In the genomic region with DNA sequence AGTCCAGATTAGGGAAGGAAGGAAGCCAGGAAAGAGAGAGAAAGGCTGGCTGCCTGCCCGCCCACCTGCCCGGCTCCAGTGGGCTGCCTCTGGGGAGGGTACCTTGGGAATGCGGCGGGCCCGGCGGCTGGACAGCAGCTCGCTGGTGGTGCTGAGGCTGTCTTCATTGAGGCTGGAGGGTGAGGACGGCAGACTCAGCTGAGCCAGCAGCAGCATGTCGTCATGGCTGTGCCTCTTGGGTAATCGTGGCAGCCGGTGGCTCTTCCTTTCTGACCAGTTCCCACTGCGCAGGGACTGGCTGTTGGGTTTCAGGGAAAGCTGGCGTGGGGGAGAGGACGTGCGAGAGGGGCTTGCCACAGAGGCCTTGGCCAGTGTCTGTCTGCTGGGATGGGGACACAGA, we compare ENCODE assay signal across 13 cellular contexts. TPM values are rescaled to one million over a fixed set of nuclear protein-coding genes. Genes with fewer than 3 reads are reported as not detected.
DNase-seq lines count a peak whose midpoint lies in the region; ATAC-seq and TF ChIP-seq lines count a peak whose summit lies in the region.
"Had no signal": no experiment of that assay in that cellular context is flagged by ENCODE, and none has a peak within 500 bp of the region (broad histone marks: within the 10 kb centered on the region; RNA-seq: fewer than 3 reads in every experiment).

No MANE protein-coding gene starts in this region.

- peaks cover 62% of the 10 kb centered on the region for H3K4me1 Mint-ChIP-seq in HFFc6 (ENCODE audit: low read depth)
- H3K4me1 Mint-ChIP-seq in dendritic cell treated with granulocyte-macrophage colony-stimulating factor and Interleukin-4, amounts not matched to agents 40 ng/mL and 50 ng/mL, for 4 days (ENCODE audit: low read depth): peaks cover 60% of the 10 kb centered on the region

- H3K36me3 Mint-ChIP-seq in HFFc6 (ENCODE audit: low read depth): peaks cover 38% of the 10 kb centered on the region
- H3K36me3 Mint-ChIP-seq in dendritic cell treated with granulocyte-macrophage colony-stimulating factor and Interleukin-4, amounts not matched to agents 40 ng/mL and 50 ng/mL, for 4 days (ENCODE audit: low read depth): no peaks in the 10 kb centered on the region

- H3K4me3 ChIP-seq in lung (no peak overlapping the region), spleen (no peak overlapping the region), BE2C (ENCODE audit: low read depth, low read length) (no peak overlapping the region)

- TF ChIP-seq CTCF in HFFc6 (IDR thresholded peaks at IDR 0.05): no peak
- no peak for TF ChIP-seq CTCF in lung (IDR thresholded peaks at IDR 0.05; ENCODE audit: control extremely low read depth, extremely low read depth)
- no peak for TF ChIP-seq CTCF in spleen (IDR thresholded peaks at IDR 0.05 in 8 of 11, conservative IDR thresholded peaks at IDR 0.05 in 3 of 11)
- no peak for TF ChIP-seq CTCF in BE2C (IDR thresholded peaks at IDR 0.05; ENCODE audit: low read depth, low read length)

- 48 to 66% methylated on average over 15 of the region's 15 CpGs for WGBS in lung, 2 donors
- 40 to 80% (median 60%) methylated on average over 14 to 15 of the region's 15 CpGs for WGBS in spleen, 5 donors

- intact Hi-C loops in dendritic cell treated with granulocyte-macrophage colony-stimulating factor and Interleukin-4, amounts not matched to agents 40 ng/mL and 50 ng/mL, for 4 days (cut with micrococcal nuclease): no loop called here
- intact Hi-C loops in spleen (cut with DNase I; ENCODE audit: low total_unique reads): no loop called here

- no peaks in the 10 kb centered on the region for H3K27me3 ChIP-seq in lung (ENCODE audit: control insufficient read depth, insufficient read depth)
- no peaks in the 10 kb centered on the region for H3K27me3 ChIP-seq in spleen (replicated peaks in 1 of 7)
- H3K27me3 ChIP-seq in BE2C: no peaks in the 10 kb centered on the region

- ATAC-seq in lung (ENCODE audit: insufficient read depth, low FRiP score) (no peak), HG02588 (IDR thresholded peaks at IDR 0.05; ENCODE audit: unreplicated experiment) (no peak)

- no peak overlapping the region for H3K4me3 Mint-ChIP-seq in HFFc6
- H3K4me3 Mint-ChIP-seq in dendritic cell treated with granulocyte-macrophage colony-stimulating factor and Interleukin-4, amounts not matched to agents 40 ng/mL and 50 ng/mL, for 4 days: no peak overlapping the region

- H3K4me1 ChIP-seq in lung (ENCODE audit: control insufficient read depth in 2 of 2, insufficient read depth in 2 of 2, low read length in 2 of 2) (peaks cover 24 to 26% of the 10 kb centered on the region in 2 donors), spleen (peaks cover 12 to 63% (median 43%) of the 10 kb centered on the region in 6 donors), BE2C (no peaks in the 10 kb centered on the region)

- H3K36me3 ChIP-seq in lung (ENCODE audit: control insufficient read depth in 2 of 2, insufficient read depth in 2 of 2, low read length in 2 of 2): peaks cover 0 to 25% of the 10 kb centered on the region in 2 donors
- H3K36me3 ChIP-seq in spleen: peaks cover 0 to 67% (median 6%) of the 10 kb centered on the region in 6 donors
- no peaks in the 10 kb centered on the region for H3K36me3 ChIP-seq in BE2C

- H3K27ac ChIP-seq in lung (ENCODE audit: low read depth in 1 of 2, low read length in 1 of 2) (peak overlapping the region; percentile 18 to 37), spleen (peak overlapping the region in 7 of 8 donors; percentile 8 to 68 (median 57))

- TF ChIP-seq POLR2A in spleen (IDR thresholded peaks at IDR 0.05): no peak

- H3K9me3 ChIP-seq in lung (ENCODE audit: control insufficient read depth in 2 of 2, insufficient read depth in 1 of 2, low read length in 1 of 2) (no peaks in the 10 kb centered on the region), spleen (no peaks in the 10 kb centered on the region), BE2C (no peaks in the 10 kb centered on the region)

- H3K27me3 Mint-ChIP-seq in HFFc6 (ENCODE audit: insufficient read depth): peaks cover 11% of the 10 kb centered on the region
- H3K27me3 Mint-ChIP-seq in dendritic cell treated with granulocyte-macrophage colony-stimulating factor and Interleukin-4, amounts not matched to agents 40 ng/mL and 50 ng/mL, for 4 days: peaks cover 2% of the 10 kb centered on the region

- peak overlapping the region; percentile 28; the same call in 1 of the 2 replicates for H3K27ac Mint-ChIP-seq in HFFc6
- H3K27ac Mint-ChIP-seq in dendritic cell treated with granulocyte-macrophage colony-stimulating factor and Interleukin-4, amounts not matched to agents 40 ng/mL and 50 ng/mL, for 4 days: peak overlapping the region; percentile 55

- no peak for DNase-seq in HFFc6
- no peak for DNase-seq in lung (ENCODE audit: low spot score)
- DNase-seq in spleen: no peak
- no peak for DNase-seq in BE2C
- DNase-seq in DMS79 treated with DMSO at 0.1 percent for 48 hours (lab: John Stamatoyannopoulos, UW): no peak
- no peak for DNase-seq in stimulated activated naive CD4-positive, alpha-beta T cell treated with Interleukin-2 at 50 U/mL for 16 hours (lab: John Stamatoyannopoulos, UW)
- DNase-seq: activated effector memory CD4-positive, alpha-beta T cell treated with anti-CD3 and anti-CD28 coated beads, Interleukin-2, amount 50 U/mL, for 16 hours; effector CD8-positive, alpha-beta T cell; foreskin fibroblast; NCI-H1105 treated with DMSO at 0.1 percent for 48 hours; NCI-H226 had no signal

- H3K9me3 Mint-ChIP-seq in HFFc6: no peaks in the 10 kb centered on the region
- no peaks in the 10 kb centered on the region for H3K9me3 Mint-ChIP-seq in dendritic cell treated with granulocyte-macrophage colony-stimulating factor and Interleukin-4, amounts not matched to agents 40 ng/mL and 50 ng/mL, for 4 days

RNA-seq across cellular contexts. Expression of gene RPL27A, which starts 32.9 kb away (rescaled TPM):
- total RNA-seq in HFFc6 (2021; fragmentation: NEBNext Ultra II Directional; extraction: Animal tissue kit (Norgen Biotek cat#: 25700)): 1,000 to 10,000 TPM in 4 of 6 experiments, 100 to 1,000 TPM in 2; 973 to 1,209 (median 1,069) TPM
- 1,000 to 10,000 TPM in 1 of 2 donors, 100 to 1,000 TPM in 1; 673 to 1,085 TPM for total RNA-seq in lung
- polyA plus RNA-seq in lung: 1,000 to 10,000 TPM; 1,741 to 4,912 TPM
- total RNA-seq in spleen: 1,000 to 10,000 TPM in 4 of 7 donors, 100 to 1,000 TPM in 3; 845 to 1,581 (median 1,127) TPM
- 1,000 to 10,000 TPM; 6,984 to 8,152 (median 7,296) TPM for polyA plus RNA-seq in spleen
- 667 TPM for polyA plus RNA-seq in BE2C (2012; ENCODE audit: insufficient read depth, insufficient read length, low read depth)

RNA-seq across cellular contexts. Expression of gene TRIM66, which starts 33.0 kb away (rescaled TPM):
- total RNA-seq in HFFc6 (2021; fragmentation: NEBNext Ultra II Directional; extraction: Animal tissue kit (Norgen Biotek cat#: 25700)): 1 to 10 TPM; 4.5 to 6.9 (median 5.6) TPM
- total RNA-seq in lung (10 to 100 TPM; 20.0 to 23.9 TPM), spleen (10 to 100 TPM in 5 of 7 donors, 1 to 10 TPM in 2; 5.3 to 22.8 (median 12.6) TPM)
- polyA plus RNA-seq in lung (1 to 10 TPM; 2.0 to 2.6 TPM), spleen (1 to 10 TPM in 2 of 3 donors, under 1 TPM in 1; 0.86 to 4.3 (median 2.3) TPM)
- polyA plus RNA-seq in BE2C (2012; ENCODE audit: insufficient read depth, insufficient read length, low read depth): 1.8 TPM
